Comparison of ENCODE assay signal across 17 cellular contexts in genomic region chr3:155184027-155184426, GRCh38.
DNase-seq lines count a peak whose midpoint lies in the region; ATAC-seq and TF ChIP-seq lines count a peak whose summit lies in the region.
"Had no signal": no experiment of that assay in that cellular context is flagged by ENCODE, and none has a peak within 500 bp of the region (broad histone marks: within the 10 kb centered on the region; RNA-seq: fewer than 3 reads in every experiment).

No MANE protein-coding gene starts in this region.

- H3K4me3 Mint-ChIP-seq in T-helper 17 cell (peak overlapping the region; percentile 3), CD14-positive monocyte (peak overlapping the region in 1 of 2 donors; percentile 68)
- H3K4me3 Mint-ChIP-seq: activated CD4-positive, alpha-beta T cell treated with anti-CD3 and anti-CD28 coated beads for 36 hours had no signal

- H3K27me3 Mint-ChIP-seq in T-helper 17 cell (no peaks in the 10 kb centered on the region), CD14-positive monocyte (ENCODE audit: low read depth in 3 of 3) (no peaks in the 10 kb centered on the region)
- H3K27me3 Mint-ChIP-seq: activated CD4-positive, alpha-beta T cell treated with anti-CD3 and anti-CD28 coated beads for 36 hours had no signal

- H3K9me3 Mint-ChIP-seq in CD14-positive monocyte: peaks cover 0 to 5% (median 1%) of the 10 kb centered on the region in 7 donors

- no peak for TF ChIP-seq CTCF in CD14-positive monocyte (IDR thresholded peaks at IDR 0.05)

- H3K36me3 Mint-ChIP-seq in T-helper 17 cell (ENCODE audit: low read depth) (no peaks in the 10 kb centered on the region), CD14-positive monocyte (no peaks in the 10 kb centered on the region)

- H3K4me1 ChIP-seq in BLaER1: peaks cover 13% of the 10 kb centered on the region
- H3K4me1 ChIP-seq: sigmoid colon, uterus had no signal

- H3K27ac ChIP-seq in BLaER1: peak overlapping the region; percentile 51; the same call in 1 of the 2 replicates
- H3K27ac ChIP-seq: sigmoid colon, uterus had no signal

- no peak overlapping the region for H3K4me3 ChIP-seq in BLaER1
- H3K4me3 ChIP-seq: sigmoid colon, uterus had no signal

- H4K20me1 ChIP-seq in BLaER1: no peaks in the 10 kb centered on the region

- no peak for DNase-seq in T-helper 17 cell
- DNase-seq in CD1c-positive myeloid dendritic cell (ENCODE audit: extremely low spot score): no peak
- no peak for DNase-seq in NK-92 (lab: John Stamatoyannopoulos, UW; ENCODE audit: unreplicated experiment)
- DNase-seq in CD14-positive monocyte (ENCODE audit: low spot score): no peak
- DNase-seq: activated CD4-positive, alpha-beta T cell treated with anti-CD3 and anti-CD28 coated beads for 36 hours; amniotic stem cell; DMS79 treated with DMSO at 0.1 percent for 48 hours; hypothalamus; NCI-H2081; sigmoid colon; stimulated activated naive CD4-positive, alpha-beta T cell treated with Interleukin-2 at 50 U/mL for 16 hours; uterus had no signal

- H3K4me1 Mint-ChIP-seq in T-helper 17 cell (no peaks in the 10 kb centered on the region), CD14-positive monocyte (peaks cover 12% of the 10 kb centered on the region)

- intact Hi-C loops in CD14-positive monocyte (cut with micrococcal nuclease): no loop called here

- H3K9ac ChIP-seq in BLaER1: no peak overlapping the region

- H3K36me3 ChIP-seq in BLaER1: no peaks in the 10 kb centered on the region
- H3K36me3 ChIP-seq: sigmoid colon, uterus had no signal

- no peaks in the 10 kb centered on the region for H3K9me3 ChIP-seq in BLaER1
- no peaks in the 10 kb centered on the region for H3K9me3 ChIP-seq in T-helper 17 cell (ENCODE audit: control insufficient read depth, low read length, poor library complexity, severe bottlenecking)
- H3K9me3 ChIP-seq: sigmoid colon, uterus had no signal

- peak overlapping the region; percentile 41 for H3K4me2 ChIP-seq in BLaER1

- ATAC-seq in GM18870 (IDR thresholded peaks at IDR 0.05; ENCODE audit: unreplicated experiment) (peak; percentile 70), HG03139 (IDR thresholded peaks at IDR 0.05; ENCODE audit: unreplicated experiment) (peak; percentile 60), T-helper 17 cell (no peak), HG03280 (IDR thresholded peaks at IDR 0.05; ENCODE audit: unreplicated experiment) (no peak)
- ATAC-seq: activated CD4-positive, alpha-beta T cell treated with anti-CD3 and anti-CD28 coated beads for 36 hours; esophagus mucosa had no signal

- no peak overlapping the region for H3K27ac Mint-ChIP-seq in T-helper 17 cell
- peak overlapping the region in 2 of 7 donors; percentile 41 to 51 for H3K27ac Mint-ChIP-seq in CD14-positive monocyte
- H3K27ac Mint-ChIP-seq: activated CD4-positive, alpha-beta T cell treated with anti-CD3 and anti-CD28 coated beads for 36 hours had no signal

- H3K27me3 ChIP-seq in BLaER1: no peaks in the 10 kb centered on the region
- H3K27me3 ChIP-seq: sigmoid colon, uterus had no signal

Comparison
In these comparisons a context has a peak if more than half of its experiments do, and no peak if none do; other contexts are left out.
1. ATAC-seq: peak in GM18870 (single experiment) and HG03139 (single experiment); none in T-helper 17 cell (single experiment) and HG03280 (single experiment).